In the genomic region with DNA sequence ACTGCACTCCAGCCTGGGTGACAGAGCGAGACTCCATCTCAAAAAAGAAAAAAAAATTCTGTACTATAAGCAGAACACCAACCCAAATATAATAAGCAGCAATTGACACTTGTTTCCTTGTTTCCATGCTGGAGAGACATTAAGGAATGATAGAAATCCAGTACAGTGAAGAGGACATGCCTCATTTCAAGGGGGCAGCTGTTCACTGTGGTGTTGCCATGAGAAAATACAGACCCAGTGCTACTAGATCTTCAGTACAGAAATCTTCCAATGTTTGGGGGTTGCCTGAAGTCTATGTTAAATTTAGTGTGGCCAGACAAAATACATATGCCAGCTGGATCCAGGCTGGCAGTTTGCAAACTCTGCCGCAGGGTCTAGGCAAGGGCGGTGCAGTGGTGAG, we compare ENCODE assay signal across 9 cellular contexts. TPM values are rescaled to one million over a fixed set of nuclear protein-coding genes. Genes with fewer than 3 reads are reported as not detected.
DNase-seq lines count a peak whose midpoint lies in the region; ATAC-seq and TF ChIP-seq lines count a peak whose summit lies in the region.
"Had no signal": no experiment of that assay in that cellular context is flagged by ENCODE, and none has a peak within 500 bp of the region (broad histone marks: within the 10 kb centered on the region; RNA-seq: fewer than 3 reads in every experiment).

No MANE protein-coding gene starts in this region.

- ATAC-seq in activated B cell treated with CpG ODN at 0.5 μM for 24 hours (ENCODE audit: low read depth) (no peak), HG02763 (IDR thresholded peaks at IDR 0.05; ENCODE audit: unreplicated experiment) (no peak), GM21825 (IDR thresholded peaks at IDR 0.05; ENCODE audit: unreplicated experiment) (no peak)

- H3K27ac ChIP-seq in esophagus squamous epithelium (peak overlapping the region in 3 of 4 donors; percentile 16 to 69 (median 61)), stomach (peak overlapping the region; percentile 37 to 70 (median 69))

- H3K36me3 ChIP-seq in esophagus squamous epithelium = no peaks in the 10 kb centered on the region
- H3K36me3 ChIP-seq in stomach = no peaks in the 10 kb centered on the region
- H3K36me3 ChIP-seq: brain microvascular endothelial cell had no signal

- intact Hi-C loops in activated naive CD4-positive, alpha-beta T cell treated with anti-CD3 and anti-CD28 coated beads for 36 hours (cut with micrococcal nuclease) = loop anchor here (2.0 kb wide), 1 partner anchor 16 kb away; no protein-coding TSS in a partner anchor
- intact Hi-C loops in activated B cell treated with CpG ODN at 0.5 μM for 24 hours (cut with micrococcal nuclease) = no loop called here
- intact Hi-C loops in esophagus squamous epithelium (cut with DNase I) = no loop called here
- intact Hi-C loops in stomach (cut with DNase I; ENCODE audit: low total_unique reads) = no loop called here
- intact Hi-C loops in lower leg skin (cut with DNase I; ENCODE audit: low total_unique reads) = no loop called here

- no peaks in the 10 kb centered on the region for H3K9me3 Mint-ChIP-seq in activated naive CD4-positive, alpha-beta T cell treated with anti-CD3 and anti-CD28 coated beads for 36 hours
- no peaks in the 10 kb centered on the region for H3K9me3 Mint-ChIP-seq in activated B cell treated with CpG ODN at 0.5 μM for 24 hours

- H3K36me3 Mint-ChIP-seq in activated naive CD4-positive, alpha-beta T cell treated with anti-CD3 and anti-CD28 coated beads for 36 hours (ENCODE audit: low read depth) = no peaks in the 10 kb centered on the region
- no peaks in the 10 kb centered on the region for H3K36me3 Mint-ChIP-seq in activated B cell treated with CpG ODN at 0.5 μM for 24 hours (ENCODE audit: low read depth)

- no peak overlapping the region for H3K4me3 ChIP-seq in esophagus squamous epithelium
- H3K4me3 ChIP-seq in stomach = no peak overlapping the region
- H3K4me3 ChIP-seq in lower leg skin (ENCODE audit: low read depth, poor library complexity, severe bottlenecking) = no peak overlapping the region

- no peak for TF ChIP-seq EP300 in stomach (IDR thresholded peaks at IDR 0.05)

- POLR2A ChIA-PET in activated B cell treated with CpG ODN at 0.5 μM for 24 hours (lab: Charles Lee) = interaction anchor here (0.9 to 2.5 kb wide), 5 partner anchors 8 to 47 kb away, joined by 3 to 35 read pairs (median 8); partner anchors contain the start of gene TRABD2A

- H3K27me3 ChIP-seq in esophagus squamous epithelium (no peaks in the 10 kb centered on the region), stomach (no peaks in the 10 kb centered on the region)
- H3K27me3 ChIP-seq: brain microvascular endothelial cell had no signal

- DNase-seq in activated naive CD4-positive, alpha-beta T cell treated with anti-CD3 and anti-CD28 coated beads for 36 hours = no peak
- no peak for DNase-seq in activated naive CD4-positive, alpha-beta T cell treated with Interleukin-2 at 50 U/mL for 16 hours
- no peak for DNase-seq in activated B cell treated with CpG ODN at 0.5 μM for 24 hours
- no peak for DNase-seq in esophagus squamous epithelium (lab: John Stamatoyannopoulos, UW)
- DNase-seq in stomach = no peak
- DNase-seq in lower leg skin (ENCODE audit: low spot score in 2 of 2) = no peak

- H3K9me3 ChIP-seq in esophagus squamous epithelium (no peaks in the 10 kb centered on the region), stomach (no peaks in the 10 kb centered on the region)

- no peak for TF ChIP-seq POLR2A in esophagus squamous epithelium (IDR thresholded peaks at IDR 0.05)
- TF ChIP-seq POLR2A in stomach (IDR thresholded peaks at IDR 0.05) = no peak
- TF ChIP-seq POLR2A in lower leg skin (IDR thresholded peaks at IDR 0.05) = no peak

- H3K4me3 Mint-ChIP-seq in activated naive CD4-positive, alpha-beta T cell treated with anti-CD3 and anti-CD28 coated beads for 36 hours = no peak overlapping the region
- no peak overlapping the region for H3K4me3 Mint-ChIP-seq in activated B cell treated with CpG ODN at 0.5 μM for 24 hours

- H3K27me3 Mint-ChIP-seq in activated naive CD4-positive, alpha-beta T cell treated with anti-CD3 and anti-CD28 coated beads for 36 hours (ENCODE audit: low read depth) = no peaks in the 10 kb centered on the region
- H3K27me3 Mint-ChIP-seq in activated B cell treated with CpG ODN at 0.5 μM for 24 hours = no peaks in the 10 kb centered on the region

- H3K4me1 ChIP-seq in esophagus squamous epithelium (peaks cover 6 to 37% (median 18%) of the 10 kb centered on the region in 3 donors), stomach (peaks cover 11 to 34% (median 23%) of the 10 kb centered on the region in 4 donors)

- WGBS in esophagus squamous epithelium, 2 donors = 94 to 100% methylated on average over 3 of the region's 3 CpGs
- WGBS in stomach, 5 donors = 78 to 99% (median 87%) methylated on average over 3 of the region's 3 CpGs
- 96 to 98% methylated on average over 3 of the region's 3 CpGs for WGBS in lower leg skin, 2 donors

- peaks cover 62% of the 10 kb centered on the region for H3K4me1 Mint-ChIP-seq in activated naive CD4-positive, alpha-beta T cell treated with anti-CD3 and anti-CD28 coated beads for 36 hours (ENCODE audit: low read depth)
- H3K4me1 Mint-ChIP-seq in activated B cell treated with CpG ODN at 0.5 μM for 24 hours = peaks cover 53% of the 10 kb centered on the region

- TF ChIP-seq CTCF in activated B cell treated with CpG ODN at 0.5 μM for 24 hours (IDR thresholded peaks at IDR 0.05) = no peak
- no peak for TF ChIP-seq CTCF in esophagus squamous epithelium (IDR thresholded peaks at IDR 0.05)
- no peak for TF ChIP-seq CTCF in stomach (IDR thresholded peaks at IDR 0.05)
- TF ChIP-seq CTCF in lower leg skin (IDR thresholded peaks at IDR 0.05) = no peak

- CTCF ChIA-PET in activated naive CD4-positive, alpha-beta T cell treated with anti-CD3 and anti-CD28 coated beads for 36 hours (lab: Charles Lee) = interaction anchor here (0.6 to 2.6 kb wide), 3 partner anchors 11 to 36 kb away, joined by 8 to 10 read pairs (median 10); no protein-coding TSS in a partner anchor
- CTCF ChIA-PET in activated B cell treated with CpG ODN at 0.5 μM for 24 hours (lab: Charles Lee) = interaction anchor here (0.8 to 1.7 kb wide), 4 partner anchors 10 to 27 kb away, joined by 3 to 4 read pairs (median 3); no protein-coding TSS in a partner anchor

- H3K27ac Mint-ChIP-seq in activated naive CD4-positive, alpha-beta T cell treated with anti-CD3 and anti-CD28 coated beads for 36 hours = peak overlapping the region; percentile 96
- peak overlapping the region; percentile 96 for H3K27ac Mint-ChIP-seq in activated B cell treated with CpG ODN at 0.5 μM for 24 hours

RNA-seq across cellular contexts. Expression of gene TMSB10, which starts 6.3 kb away (rescaled TPM):
- 1,000 to 10,000 TPM; 1,772 to 1,864 TPM for total RNA-seq in activated naive CD4-positive, alpha-beta T cell treated with anti-CD3 and anti-CD28 coated beads for 36 hours
- 925 and 1,069 TPM in 2 replicates for total RNA-seq in activated B cell treated with CpG ODN at 0.5 μM for 24 hours
- 1,000 to 10,000 TPM; 2,239 to 4,093 (median 3,173) TPM for total RNA-seq in esophagus squamous epithelium
- 1,000 to 10,000 TPM in 3 of 5 donors, 100 to 1,000 TPM in 2; 504 to 5,821 (median 1,954) TPM for total RNA-seq in stomach
- 1,000 to 10,000 TPM; 1,773 to 3,520 (median 2,373) TPM for polyA plus RNA-seq in stomach
- total RNA-seq in lower leg skin = 1,000 to 10,000 TPM in 2 of 4 donors, 100 to 1,000 TPM in 2; 774 to 1,415 (median 1,103) TPM

RNA-seq across cellular contexts. Expression of gene TRABD2A, which starts 18.3 kb away (rescaled TPM):
- 10 to 100 TPM; 40.4 to 41.7 TPM for total RNA-seq in activated naive CD4-positive, alpha-beta T cell treated with anti-CD3 and anti-CD28 coated beads for 36 hours
- total RNA-seq in activated B cell treated with CpG ODN at 0.5 μM for 24 hours (3.4 and 4.5 TPM in 2 replicates), esophagus squamous epithelium (1 to 10 TPM in 1 of 4 donors, under 1 TPM in 2, not detected in 1; 0.53 to 1.8 (median 0.76) TPM), stomach (100 to 1,000 TPM in 1 of 5 donors, 10 to 100 TPM in 1, 1 to 10 TPM in 1, under 1 TPM in 2; 0.29 to 109 (median 1.3) TPM), lower leg skin (1 to 10 TPM in 2 of 4 donors, under 1 TPM in 1, not detected in 1; 0.17 to 2.1 (median 1.5) TPM)
- under 1 TPM in 2 of 3 donors, not detected in 1; 0.48 to 0.50 TPM for polyA plus RNA-seq in stomach
